Comparison of ENCODE assay signal across 19 cellular contexts in genomic region chr2:186623121-186623520, GRCh38. TPM values are rescaled to one million over a fixed set of nuclear protein-coding genes. Genes with fewer than 3 reads are reported as not detected.
DNase-seq lines count a peak whose midpoint lies in the region; ATAC-seq, FAIRE-seq and TF ChIP-seq lines count a peak whose summit lies in the region.
"Had no signal": no experiment of that assay in that cellular context is flagged by ENCODE, and none has a peak within 500 bp of the region (broad histone marks: within the 10 kb centered on the region; RNA-seq: fewer than 3 reads in every experiment).

No MANE protein-coding gene starts in this region.

- H3K27ac Mint-ChIP-seq in WTC11 (peak overlapping the region; percentile 24; the same call in 1 of the 2 replicates), progenitor cell of endocrine pancreas (peak overlapping the region; percentile 54)
- H3K27ac Mint-ChIP-seq in dendritic cell treated with granulocyte-macrophage colony-stimulating factor and Interleukin-4, amounts not matched to agents 40 ng/mL and 50 ng/mL, for 4 days: peak overlapping the region; percentile 34
- H3K27ac Mint-ChIP-seq in natural killer cell treated with Interleukin-12 subunit alpha and Interleukin-12 subunit beta and Interleukin-15 and Interleukin-18, amount 100 ng/mL, for 72 hours: no peak overlapping the region
- H3K27ac Mint-ChIP-seq: GM23338, HFFc6, IgD-negative memory B cell had no signal

- no peak for DNase-seq in WTC11 (ENCODE audit: low spot score)
- DNase-seq in progenitor cell of endocrine pancreas (ENCODE audit: low spot score, unreplicated experiment): no peak
- DNase-seq in RCC 7860 (ENCODE audit: low spot score): no peak
- no peak for DNase-seq in natural killer cell treated with Interleukin-12 subunit alpha and Interleukin-12 subunit beta and Interleukin-15 and Interleukin-18, amount 100 ng/mL, for 72 hours (ENCODE audit: low spot score)
- no peak for DNase-seq in KG1 (lab: John Stamatoyannopoulos, UW)
- DNase-seq: ACHN; BE2C; C1 segment of cervical spinal cord; CD4-positive, CD25-positive, alpha-beta regulatory T cell; DMS153; DMS79; GF-D8; H7; HFFc6 had no signal

- no peak overlapping the region for H3K4me3 Mint-ChIP-seq in WTC11
- H3K4me3 Mint-ChIP-seq in dendritic cell treated with granulocyte-macrophage colony-stimulating factor and Interleukin-4, amounts not matched to agents 40 ng/mL and 50 ng/mL, for 4 days: no peak overlapping the region
- no peak overlapping the region for H3K4me3 Mint-ChIP-seq in progenitor cell of endocrine pancreas (ENCODE audit: low read depth)
- no peak overlapping the region for H3K4me3 Mint-ChIP-seq in natural killer cell treated with Interleukin-12 subunit alpha and Interleukin-12 subunit beta and Interleukin-15 and Interleukin-18, amount 100 ng/mL, for 72 hours
- H3K4me3 Mint-ChIP-seq: CD4-positive, CD25-positive, alpha-beta regulatory T cell; GM23338; HFFc6; IgD-negative memory B cell had no signal

- H3K36me3 Mint-ChIP-seq in WTC11: peaks cover 2% of the 10 kb centered on the region; the same call in 1 of the 2 replicates
- H3K36me3 Mint-ChIP-seq in dendritic cell treated with granulocyte-macrophage colony-stimulating factor and Interleukin-4, amounts not matched to agents 40 ng/mL and 50 ng/mL, for 4 days (ENCODE audit: low read depth): peaks cover 62% of the 10 kb centered on the region
- H3K36me3 Mint-ChIP-seq in progenitor cell of endocrine pancreas (ENCODE audit: insufficient read depth): peaks cover 20% of the 10 kb centered on the region
- H3K36me3 Mint-ChIP-seq in natural killer cell treated with Interleukin-12 subunit alpha and Interleukin-12 subunit beta and Interleukin-15 and Interleukin-18, amount 100 ng/mL, for 72 hours: peaks cover 16% of the 10 kb centered on the region

- no peaks in the 10 kb centered on the region for H3K27me3 Mint-ChIP-seq in WTC11 (ENCODE audit: low read depth)
- no peaks in the 10 kb centered on the region for H3K27me3 Mint-ChIP-seq in dendritic cell treated with granulocyte-macrophage colony-stimulating factor and Interleukin-4, amounts not matched to agents 40 ng/mL and 50 ng/mL, for 4 days
- H3K27me3 Mint-ChIP-seq in progenitor cell of endocrine pancreas: no peaks in the 10 kb centered on the region
- H3K27me3 Mint-ChIP-seq in natural killer cell treated with Interleukin-12 subunit alpha and Interleukin-12 subunit beta and Interleukin-15 and Interleukin-18, amount 100 ng/mL, for 72 hours: no peaks in the 10 kb centered on the region
- H3K27me3 Mint-ChIP-seq: CD4-positive, CD25-positive, alpha-beta regulatory T cell; IgD-negative memory B cell had no signal

- TF ChIP-seq CTCF in WTC11 (IDR thresholded peaks at IDR 0.05) (no peak), progenitor cell of endocrine pancreas (IDR thresholded peaks at IDR 0.05; ENCODE audit: unreplicated experiment) (no peak)

- H3K9me3 Mint-ChIP-seq in WTC11: no peaks in the 10 kb centered on the region
- no peaks in the 10 kb centered on the region for H3K9me3 Mint-ChIP-seq in dendritic cell treated with granulocyte-macrophage colony-stimulating factor and Interleukin-4, amounts not matched to agents 40 ng/mL and 50 ng/mL, for 4 days
- no peaks in the 10 kb centered on the region for H3K9me3 Mint-ChIP-seq in progenitor cell of endocrine pancreas (ENCODE audit: low read depth)
- H3K9me3 Mint-ChIP-seq in natural killer cell treated with Interleukin-12 subunit alpha and Interleukin-12 subunit beta and Interleukin-15 and Interleukin-18, amount 100 ng/mL, for 72 hours: no peaks in the 10 kb centered on the region
- H3K9me3 Mint-ChIP-seq: CD4-positive, CD25-positive, alpha-beta regulatory T cell; GM23338; HFFc6; IgD-negative memory B cell had no signal

- FAIRE-seq in G401.6 (lab: Jason Lieb, UNC): peak; percentile 15
- FAIRE-seq in RCC 7860 (lab: Jason Lieb, UNC): no peak

- ATAC-seq in WTC11: no peak
- no peak for ATAC-seq in natural killer cell treated with Interleukin-12 subunit alpha and Interleukin-12 subunit beta and Interleukin-15 and Interleukin-18, amount 100 ng/mL, for 72 hours
- ATAC-seq: GM23338, HCT116 had no signal

- H3K4me1 Mint-ChIP-seq in WTC11 (peaks cover 2% of the 10 kb centered on the region), progenitor cell of endocrine pancreas (ENCODE audit: low read depth) (peaks cover under 1% of the 10 kb centered on the region)
- H3K4me1 Mint-ChIP-seq in dendritic cell treated with granulocyte-macrophage colony-stimulating factor and Interleukin-4, amounts not matched to agents 40 ng/mL and 50 ng/mL, for 4 days (ENCODE audit: low read depth): peaks cover 17% of the 10 kb centered on the region
- peaks cover under 1 to 7% of the 10 kb centered on the region in 2 donors for H3K4me1 Mint-ChIP-seq in natural killer cell treated with Interleukin-12 subunit alpha and Interleukin-12 subunit beta and Interleukin-15 and Interleukin-18, amount 100 ng/mL, for 72 hours (ENCODE audit: low read depth in 2 of 2)

- POLR2A ChIA-PET in WTC11 (lab: Charles Lee): no interaction called here

- CTCF ChIA-PET in WTC11 (lab: Charles Lee): no interaction called here

- intact Hi-C loops in dendritic cell treated with granulocyte-macrophage colony-stimulating factor and Interleukin-4, amounts not matched to agents 40 ng/mL and 50 ng/mL, for 4 days (cut with micrococcal nuclease): no loop called here

TF ChIP-seq in WTC11, 78 proteins besides CTCF, POLR2A, EP300 and RAD21:
- no peak for TF ChIP-seq NR3C1 (CRISPR knock-in tag; conservative IDR thresholded peaks at IDR 0.05; ENCODE audit: low read depth)

RNA-seq across cellular contexts. Expression of gene ITGAV, which starts 33.3 kb away (rescaled TPM):
- total RNA-seq in WTC11 (2021) (26.5 to 30.0 TPM (median 27.7 TPM) in 3 replicates), progenitor cell of endocrine pancreas (69.1 and 75.3 TPM in 2 replicates)
- total RNA-seq in natural killer cell treated with Interleukin-12 subunit alpha and Interleukin-12 subunit beta and Interleukin-15 and Interleukin-18, amount 100 ng/mL, for 72 hours: 10 to 100 TPM; 11.3 to 17.4 TPM

Comparison
In these comparisons a context has a peak if more than half of its experiments do, and no peak if none do; other contexts are left out.
1. H3K27ac Mint-ChIP-seq: peak in WTC11 (single experiment), dendritic cell treated with granulocyte-macrophage colony-stimulating factor and Interleukin-4, amounts not matched to agents 40 ng/mL and 50 ng/mL, for 4 days (single experiment) and progenitor cell of endocrine pancreas (single experiment); none in natural killer cell treated with Interleukin-12 subunit alpha and Interleukin-12 subunit beta and Interleukin-15 and Interleukin-18, amount 100 ng/mL, for 72 hours (0 of 2).